In the genomic region with DNA sequence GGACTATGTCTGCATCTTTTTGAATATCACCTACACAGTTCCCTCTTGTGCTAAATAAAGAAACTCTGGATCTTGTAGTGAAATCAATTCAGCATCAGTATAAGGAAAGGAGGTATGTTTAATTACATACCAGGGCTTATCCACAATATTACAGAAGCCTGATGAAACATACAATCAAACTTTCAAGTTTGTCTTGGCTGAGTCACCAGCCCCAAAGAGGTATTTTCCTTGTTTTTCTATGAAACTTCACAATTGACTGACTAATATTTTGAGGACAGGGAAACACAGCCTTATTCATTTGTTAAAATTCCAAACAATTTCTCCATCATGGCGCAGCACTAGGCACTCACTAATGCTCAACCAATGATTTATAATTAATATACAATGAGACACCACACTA, we compare ENCODE assay signal across 21 cellular contexts.
"Had no signal": no experiment of that assay in that cellular context is flagged by ENCODE, and none has a peak within 500 bp of the region (broad histone marks: within the 10 kb centered on the region; RNA-seq: fewer than 3 reads in every experiment).

No MANE protein-coding gene starts in this region.

- DNase-seq: colonic mucosa; dermis blood vessel endothelial cell; erythroblast; heart left ventricle; hippocampal formation; kidney glomerular epithelial cell; mucosa of descending colon; naive thymus-derived CD8-positive, alpha-beta T cell; posterior cingulate gyrus; sigmoid colon; small intestine; stimulated activated CD4-positive, alpha-beta T cell treated with anti-CD3 and anti-CD28 coated beads, Interleukin-12 subunit alpha, Interleukin-12 subunit beta, amount 100 ng/mL, for 4 hours; stimulated activated naive CD4-positive, alpha-beta T cell; stomach; substantia nigra; transverse colon had no signal

- H3K4me3 Mint-ChIP-seq: naive thymus-derived CD8-positive, alpha-beta T cell had no signal

- FAIRE-seq: endothelial cell of umbilical vein, frontal cortex, islet of Langerhans, small intestine had no signal

- H3K27me3 Mint-ChIP-seq: naive thymus-derived CD8-positive, alpha-beta T cell had no signal

- H3K4me3 ChIP-seq: colonic mucosa, heart left ventricle, mucosa of descending colon, right atrium auricular region, sigmoid colon, stomach, thoracic aorta, transverse colon had no signal

- H3K36me3 Mint-ChIP-seq: naive thymus-derived CD8-positive, alpha-beta T cell had no signal

- H3K27ac Mint-ChIP-seq: naive thymus-derived CD8-positive, alpha-beta T cell had no signal

- H3K4me1 Mint-ChIP-seq: naive thymus-derived CD8-positive, alpha-beta T cell had no signal
